Comparison of ENCODE assay signal across 24 cellular contexts in genomic region chr20:47711046-47711752, GRCh38.
DNase-seq lines count a peak whose midpoint lies in the region; ATAC-seq, FAIRE-seq and TF ChIP-seq lines count a peak whose summit lies in the region.
"Had no signal": no experiment of that assay in that cellular context is flagged by ENCODE, and none has a peak within 500 bp of the region (broad histone marks: within the 10 kb centered on the region; RNA-seq: fewer than 3 reads in every experiment).

No MANE protein-coding gene starts in this region.

- no peak for TF ChIP-seq POLR2A in gastroesophageal sphincter (IDR thresholded peaks at IDR 0.05)

- H3K9ac ChIP-seq in BLaER1 treated with 17β-estradiol and CSF1 and Interleukin-3, amounts not matched to agents 10 nM and 100 nM = 0 out of 22 replicates have a peak overlapping the region, but pooled peaks of 1 of the 11 experiments have one; percentile 37

- peaks cover 0 to 3% (median 0%) of the 10 kb centered on the region in 11 experiments; a peak in 1 of 22 replicates for H3K36me3 ChIP-seq in BLaER1 treated with 17β-estradiol and CSF1 and Interleukin-3, amounts not matched to agents 10 nM and 100 nM
- H3K36me3 ChIP-seq in gastroesophageal sphincter (no peaks in the 10 kb centered on the region), pancreas (no peaks in the 10 kb centered on the region), psoas muscle (ENCODE audit: insufficient read depth in 1 of 2, low read depth in 1 of 2) (no peaks in the 10 kb centered on the region)
- H3K36me3 ChIP-seq: heart left ventricle, suprapubic skin had no signal

- H3K9me3 ChIP-seq in BLaER1 treated with 17β-estradiol and CSF1 and Interleukin-3, amounts not matched to agents 10 nM and 100 nM (replicated peaks in 1 of 11) = no peaks in the 10 kb centered on the region
- H3K9me3 ChIP-seq in gastroesophageal sphincter (no peaks in the 10 kb centered on the region), pancreas (no peaks in the 10 kb centered on the region), psoas muscle (no peaks in the 10 kb centered on the region)
- H3K9me3 ChIP-seq: heart left ventricle, suprapubic skin had no signal

- no peak for FAIRE-seq in pancreas (lab: Jason Lieb, UNC)

- H4K20me1 ChIP-seq in BLaER1 treated with 17β-estradiol and CSF1 and Interleukin-3, amounts not matched to agents 10 nM and 100 nM = peaks cover 0 to 33% (median 0%) of the 10 kb centered on the region in 11 experiments; a peak in 5 of 22 replicates

- 0 out of 22 replicates have a peak, but pooled peaks cover 0 to 4% (median 0%) of the 10 kb centered on the region in 11 experiments for H3K27me3 ChIP-seq in BLaER1 treated with 17β-estradiol and CSF1 and Interleukin-3, amounts not matched to agents 10 nM and 100 nM
- no peaks in the 10 kb centered on the region for H3K27me3 ChIP-seq in gastroesophageal sphincter
- no peaks in the 10 kb centered on the region for H3K27me3 ChIP-seq in pancreas
- H3K27me3 ChIP-seq in psoas muscle (ENCODE audit: insufficient read depth in 3 of 3, low read length in 2 of 3) = peaks cover 0 to 6% (median 3%) of the 10 kb centered on the region in 3 donors
- H3K27me3 ChIP-seq: heart left ventricle, suprapubic skin had no signal

- no peak overlapping the region for H3K27ac ChIP-seq in BLaER1 treated with 17β-estradiol and CSF1 and Interleukin-3, amounts not matched to agents 10 nM and 100 nM
- H3K27ac ChIP-seq in gastroesophageal sphincter (peak overlapping the region in 3 of 4 donors; percentile 45 to 58 (median 46)), pancreas (no peak overlapping the region), psoas muscle (no peak overlapping the region)
- H3K27ac ChIP-seq: heart left ventricle, suprapubic skin, VCaP had no signal

- ATAC-seq in gastroesophageal sphincter (no peak), pancreas (peak; percentile 69 to 89 (median 87)), psoas muscle (no peak), GM18519 (IDR thresholded peaks at IDR 0.05; ENCODE audit: low FRiP score, unreplicated experiment) (no peak)
- ATAC-seq: heart left ventricle, T-helper 17 cell had no signal

- intact Hi-C loops in pancreas (cut with DNase I) (no loop called here), psoas muscle (cut with DNase I) (no loop called here)

- TF ChIP-seq CTCF in gastroesophageal sphincter (IDR thresholded peaks at IDR 0.05) = no peak
- TF ChIP-seq CTCF in pancreas (IDR thresholded peaks at IDR 0.05) = no peak
- TF ChIP-seq CTCF in psoas muscle (IDR thresholded peaks at IDR 0.05) = no peak

- 27 to 32% methylated on average over 6 to 7 of the region's 19 CpGs for WGBS in gastroesophageal sphincter (ENCODE audit: low coverage in 1 of 2), 2 donors
- 15 to 24% methylated on average over 19 of the region's 19 CpGs for WGBS in pancreas, 2 donors
- 32 to 44% (median 33%) methylated on average over 19 of the region's 19 CpGs for WGBS in psoas muscle, 3 donors

- no peak overlapping the region for H3K4me3 ChIP-seq in BLaER1 treated with 17β-estradiol and CSF1 and Interleukin-3, amounts not matched to agents 10 nM and 100 nM
- H3K4me3 ChIP-seq in gastroesophageal sphincter = no peak overlapping the region
- H3K4me3 ChIP-seq in pancreas = no peak overlapping the region
- no peak overlapping the region for H3K4me3 ChIP-seq in psoas muscle
- H3K4me3 ChIP-seq: heart left ventricle, suprapubic skin had no signal

- peak overlapping the region; percentile 21 to 78 (median 59) for H3K4me2 ChIP-seq in BLaER1 treated with 17β-estradiol and CSF1 and Interleukin-3, amounts not matched to agents 10 nM and 100 nM

- TF ChIP-seq EP300 in gastroesophageal sphincter (IDR thresholded peaks at IDR 0.05) = no peak

- peaks cover 30 to 52% (median 39%) of the 10 kb centered on the region in 10 experiments for H3K4me1 ChIP-seq in BLaER1 treated with 17β-estradiol and CSF1 and Interleukin-3, amounts not matched to agents 10 nM and 100 nM
- H3K4me1 ChIP-seq in gastroesophageal sphincter = peaks cover 0 to 37% (median 4%) of the 10 kb centered on the region in 3 donors
- H3K4me1 ChIP-seq in pancreas = peaks cover 5 to 14% (median 6%) of the 10 kb centered on the region in 3 donors
- H3K4me1 ChIP-seq in psoas muscle = no peaks in the 10 kb centered on the region

- peak; percentile 60 for DNase-seq in RPMI8226
- DNase-seq in pancreas = peak; percentile 48 to 87 (median 65)
- no peak for DNase-seq in retina
- no peak for DNase-seq in NCI-H1930 (lab: John Stamatoyannopoulos, UW)
- no peak for DNase-seq in psoas muscle
- DNase-seq: activated CD4-positive, alpha-beta memory T cell treated with anti-CD3 and anti-CD28 coated beads for 36 hours; activated naive CD4-positive, alpha-beta T cell treated with anti-CD3 and anti-CD28 coated beads for 36 hours; activated T-cell treated with anti-CD3 and anti-CD28 coated beads, Interleukin-2, amount 50 U/mL, for 1 hour; CD4-positive, alpha-beta memory T cell; DND-41; effector memory CD4-positive, alpha-beta T cell; heart left ventricle; mammary epithelial cell; naive B cell; NCI-H1694 treated with DMSO at 0.1 percent for 48 hours; NCI-H446 treated with DMSO at 0.1 percent for 48 hours; SIG-M5; stimulated activated CD4-positive, alpha-beta T cell treated with anti-CD3 and anti-CD28 coated beads, Interleukin-4, amount 100 ng/mL, for 4 hours; T-helper 17 cell had no signal

Comparison
In these comparisons a context has a peak if more than half of its experiments do, and no peak if none do; other contexts are left out.
1. H3K27ac ChIP-seq: peak in gastroesophageal sphincter (3 of 4); none in BLaER1 treated with 17β-estradiol and CSF1 and Interleukin-3, amounts not matched to agents 10 nM and 100 nM (0 of 11), pancreas (0 of 4) and psoas muscle (single experiment).
2. DNase-seq: peak in RPMI8226 (single experiment) and pancreas (6 of 6); none in retina (single experiment), NCI-H1930 (0 of 2) and psoas muscle (0 of 2).
3. ATAC-seq: peak in pancreas (4 of 4); none in gastroesophageal sphincter (single experiment), psoas muscle (0 of 4) and GM18519 (single experiment).